In genomic region chr1:150567717-150568561, GRCh38 we compare ENCODE assay signal across 8 cellular contexts. TPM values are rescaled to one million over a fixed set of nuclear protein-coding genes. Genes with fewer than 3 reads are reported as not detected.
DNase-seq lines count a peak whose midpoint lies in the region; ATAC-seq and TF ChIP-seq lines count a peak whose summit lies in the region.

No MANE protein-coding gene starts in this region.

- H3K27ac Mint-ChIP-seq in T-helper 2 cell treated with Interferon-gamma antibody and Interleukin-4, amounts not matched to agents 5 μg/mL and 100 μg/mL, for 36 hours: peak overlapping the region; percentile 96

- H3K27me3 Mint-ChIP-seq in T-helper 2 cell treated with Interferon-gamma antibody and Interleukin-4, amounts not matched to agents 5 μg/mL and 100 μg/mL, for 36 hours (ENCODE audit: low read depth): no peaks in the 10 kb centered on the region

- H3K9ac ChIP-seq in KMS-11: peak overlapping the region; percentile 31; the same call in 1 of the 2 replicates

- H3K4me3 ChIP-seq in BJ (ENCODE audit: low read depth, low read length) (0 out of 2 replicates have a peak overlapping the region, but pooled peaks have one; percentile 14), KMS-11 (IDR thresholded peaks at IDR 0.05; ENCODE audit: insufficient read depth, low read depth, low read length) (peak overlapping the region; percentile 89), coronary artery (peak overlapping the region; percentile 69)

- peaks cover 100% of the 10 kb centered on the region for H3K4me1 ChIP-seq in KMS-11 (ENCODE audit: low read depth, poor library complexity, severe bottlenecking)

- peaks cover 75% of the 10 kb centered on the region for H3K4me1 Mint-ChIP-seq in T-helper 2 cell treated with Interferon-gamma antibody and Interleukin-4, amounts not matched to agents 5 μg/mL and 100 μg/mL, for 36 hours (ENCODE audit: low read depth)

- DNase-seq in BJ (ENCODE audit: low read depth) (peak; percentile 98), coronary artery (ENCODE audit: low spot score) (peak; percentile 96), left kidney (ENCODE audit: low read depth, low spot score) (peak; percentile 95)
- peak; percentile 67 for DNase-seq in T-helper 2 cell treated with Interferon-gamma antibody and Interleukin-4, amounts not matched to agents 5 μg/mL and 100 μg/mL, for 36 hours (ENCODE audit: low spot score)
- DNase-seq in stimulated activated CD4-positive, alpha-beta T cell treated with anti-CD3 and anti-CD28 coated beads, Interleukin-4, amount 100 ng/mL, for 24 hours: peak; percentile 60

- peak overlapping the region; percentile 100 for H3K4me2 ChIP-seq in KMS-11

- H3K27ac ChIP-seq in KMS-11 (peak overlapping the region; percentile 77), coronary artery (peak overlapping the region; percentile 98 to 99)

- no peak for TF ChIP-seq CTCF in BJ (IDR thresholded peaks at IDR 0.05; ENCODE audit: insufficient read depth, low read depth, low read length)
- TF ChIP-seq CTCF in KMS-11 (conservative IDR thresholded peaks at IDR 0.05; ENCODE audit: low read depth, low read length): peak; percentile 49; the same call in 1 of the 2 replicates
- no peak for TF ChIP-seq CTCF in coronary artery (IDR thresholded peaks at IDR 0.05)

- ATAC-seq in GM19025 (IDR thresholded peaks at IDR 0.05; ENCODE audit: low read depth, unreplicated experiment) (peak; percentile 10), HG02840 (IDR thresholded peaks at IDR 0.05; ENCODE audit: low FRiP score, unreplicated experiment) (no peak)

- H3K27me3 ChIP-seq in BJ (ENCODE audit: control insufficient read depth, insufficient read depth, low read length) (no peaks in the 10 kb centered on the region), KMS-11 (ENCODE audit: insufficient read depth, low read depth) (no peaks in the 10 kb centered on the region)

- H3K79me2 ChIP-seq in KMS-11 (ENCODE audit: insufficient read depth, low read depth): peaks cover 71% of the 10 kb centered on the region

- H3K36me3 ChIP-seq in BJ (ENCODE audit: control insufficient read depth, insufficient read depth, low read length) (peaks cover 4% of the 10 kb centered on the region; the same call in 1 of the 2 replicates), KMS-11 (ENCODE audit: insufficient read depth) (peaks cover 6% of the 10 kb centered on the region; the same call in 1 of the 2 replicates)

- POLR2A ChIA-PET in BJ (lab: Charles Lee): interaction anchor here (0.6 to 1.8 kb wide), 5 partner anchors 10 to 84 kb away, joined by 3 to 18 read pairs (median 7); partner anchors contain the start of genes ENSA and MCL1

- no peaks in the 10 kb centered on the region for H4K20me1 ChIP-seq in KMS-11 (ENCODE audit: insufficient read depth)

- CTCF ChIA-PET in BJ (lab: Yijun Ruan, JAX): interaction anchor here (0.5 to 9.9 kb wide), 6 partner anchors 9 to 76 kb away, joined by 3 to 121 read pairs (median 4); partner anchors contain the start of gene MCL1

- peak overlapping the region; percentile 86 for H3K4me3 Mint-ChIP-seq in T-helper 2 cell treated with Interferon-gamma antibody and Interleukin-4, amounts not matched to agents 5 μg/mL and 100 μg/mL, for 36 hours

- H2AFZ ChIP-seq in KMS-11 (ENCODE audit: low read depth): peak overlapping the region; percentile 3; the same call in 1 of the 2 replicates

- no peaks in the 10 kb centered on the region for H3K9me3 Mint-ChIP-seq in T-helper 2 cell treated with Interferon-gamma antibody and Interleukin-4, amounts not matched to agents 5 μg/mL and 100 μg/mL, for 36 hours

- peaks cover 40% of the 10 kb centered on the region for H3K36me3 Mint-ChIP-seq in T-helper 2 cell treated with Interferon-gamma antibody and Interleukin-4, amounts not matched to agents 5 μg/mL and 100 μg/mL, for 36 hours (ENCODE audit: low read depth)

RNA-seq across cellular contexts. Expression of gene MCL1, which starts 11.5 kb away (rescaled TPM):
- polyA plus RNA-seq in BJ (2011; rRNA removed): 45.4 and 80.5 TPM in 2 replicates
- polyA minus RNA-seq in BJ (2011; rRNA and poly(A)+ RNA removed): 69.5 and 71.5 TPM in 2 replicates

RNA-seq across cellular contexts. Expression of gene ADAMTSL4, which starts 18.7 kb away (rescaled TPM):
- polyA plus RNA-seq in BJ (2011; rRNA removed): 6.1 and 8.6 TPM in 2 replicates
- 3.8 and 5.9 TPM in 2 replicates for polyA minus RNA-seq in BJ (2011; rRNA and poly(A)+ RNA removed)

RNA-seq across cellular contexts. Expression of gene FALEC, which starts 52.4 kb away (rescaled TPM):
- polyA plus RNA-seq in BJ (2011; rRNA removed): 0.17 TPM in 1 of 2 replicates, not detected in the other
- polyA minus RNA-seq in BJ (2011; rRNA and poly(A)+ RNA removed): not detected in 2 replicates

Comparison
In these comparisons a context has a peak if more than half of its experiments do, and no peak if none do; other contexts are left out.
1. H3K4me3 ChIP-seq: peak in every context shown above with its lines; median percentile 89 in KMS-11; 69 in coronary artery; 14 in BJ.